In the genomic region with DNA sequence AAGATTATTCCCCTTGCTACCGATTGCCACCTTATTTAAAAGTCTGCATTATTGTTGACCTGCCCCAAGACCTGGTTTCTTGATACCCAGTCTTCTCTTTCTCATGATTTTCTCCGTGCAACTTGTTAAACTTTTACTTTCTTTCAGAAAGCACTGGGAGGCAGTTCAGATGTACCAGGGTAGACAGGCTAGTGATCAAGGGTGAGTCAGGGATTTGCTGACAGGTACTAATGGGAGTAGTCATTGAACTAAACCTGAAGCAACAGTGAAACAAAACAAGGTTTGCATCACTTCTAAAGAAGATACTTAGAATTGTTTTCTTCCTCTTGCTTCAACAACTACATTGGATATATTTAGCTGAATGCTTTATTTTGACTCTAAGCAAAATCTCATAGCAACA, we compare ENCODE assay signal across 19 cellular contexts.
A peak's percentile ranks its signal among the peaks of the same experiment; 100 is the strongest.
DNase-seq lines count a peak whose midpoint lies in the region; ATAC-seq, FAIRE-seq and TF ChIP-seq lines count a peak whose summit lies in the region.
"Had no signal": no experiment of that assay in that cellular context is flagged by ENCODE, and none has a peak within 500 bp of the region (broad histone marks: within the 10 kb centered on the region; RNA-seq: fewer than 3 reads in every experiment).

No MANE protein-coding gene starts in this region.

- no peak overlapping the region for H2BK20ac ChIP-seq in IMR-90 (ENCODE audit: low read depth, low read length)

- peak; percentile 48 for DNase-seq in ELR (ENCODE audit: low read depth)
- DNase-seq in IMR-90 = peak; percentile 45
- DNase-seq in astrocyte of the spinal cord (ENCODE audit: low read depth, low spot score) = peak; percentile 29
- no peak for DNase-seq in keratinocyte (ENCODE audit: low read depth, low spot score)
- no peak for DNase-seq in stimulated activated naive CD4-positive, alpha-beta T cell (lab: John Stamatoyannopoulos, UW)
- no peak for DNase-seq in NCI-H1092 (lab: John Stamatoyannopoulos, UW)
- no peak for DNase-seq in UCSD-AML1 (lab: John Stamatoyannopoulos, UW; ENCODE audit: unreplicated experiment)
- DNase-seq: adrenal gland; BE2C; cortex of kidney; left ventricle myocardium superior; MV-4-11; NCI-H774; RPMI8226; stimulated activated CD4-positive, alpha-beta T cell treated with anti-CD3 and anti-CD28 coated beads, Interleukin-2, amount 100 ng/mL, for 48 hours; T-cell; testis had no signal

- dilution Hi-C loops in IMR-90 (cut with HindIII; ENCODE audit: low sequenced_read_pairs, unreplicated experiment) = no loop called here
- dilution Hi-C loops in keratinocyte (cut with MboI; ENCODE audit: extremely low pct_ligation_motif_present, low sequenced_read_pairs) = no loop called here

- TF ChIP-seq RAD21 in IMR-90 (IDR thresholded peaks at IDR 0.05; ENCODE audit: low read length) = no peak

- H3K4ac ChIP-seq in IMR-90 (ENCODE audit: low read depth, low read length) = no peak overlapping the region

- no peak overlapping the region for H2AFZ ChIP-seq in IMR-90 (replicated peaks; ENCODE audit: low read length, poor library complexity)
- H2AFZ ChIP-seq in keratinocyte (ENCODE audit: control insufficient read depth, low read length) = no peak overlapping the region

- H3K18ac ChIP-seq in IMR-90 (ENCODE audit: low read depth, low read length) = no peak overlapping the region

- in situ Hi-C loops in IMR-90 (cut with MboI; ENCODE audit: low sequenced_read_pairs) (no loop called here), astrocyte of the spinal cord (cut with HindIII; ENCODE audit: low sequenced_read_pairs) (no loop called here)

- H4K20me1 ChIP-seq in IMR-90 (ENCODE audit: insufficient read depth, low read length) = no peaks in the 10 kb centered on the region
- H4K20me1 ChIP-seq in keratinocyte (ENCODE audit: control insufficient read depth, extremely low read depth, insufficient read depth, low read length) = no peaks in the 10 kb centered on the region

- no peaks in the 10 kb centered on the region for H3K79me2 ChIP-seq in keratinocyte (ENCODE audit: control insufficient read depth, insufficient read depth, low read length)

- peaks cover 4% of the 10 kb centered on the region; the same call in 1 of the 2 replicates for H3K4me1 ChIP-seq in IMR-90 (ENCODE audit: control insufficient read depth, insufficient read depth, low read length)
- H3K4me1 ChIP-seq in keratinocyte (ENCODE audit: control insufficient read depth, extremely low read depth, insufficient read depth, low read length) = peaks cover 26% of the 10 kb centered on the region
- H3K4me1 ChIP-seq: adrenal gland, BE2C, testis had no signal

- 100% methylated on average over 1 of the region's 2 CpGs; no CpG with 5 or more reads in 1 of the 2 experiments for WGBS in IMR-90 (ENCODE audit: extremely low coverage in 2 of 2, insufficient read length in 1 of 2), 2 experiments

- H2AK5ac ChIP-seq in IMR-90 (ENCODE audit: low read depth, low read length) = no peak overlapping the region

- TF ChIP-seq POLR2A in IMR-90 (IDR thresholded peaks at IDR 0.05; ENCODE audit: low read depth, low read length) = no peak

- H4K91ac ChIP-seq in IMR-90 (ENCODE audit: insufficient read depth, low read depth, low read length) = no peak overlapping the region

- H3K4me3 ChIP-seq in IMR-90 (ENCODE audit: insufficient read depth, low read depth, low read length) = no peak overlapping the region
- H3K4me3 ChIP-seq in astrocyte of the spinal cord (ENCODE audit: low read depth, low read length) = no peak overlapping the region
- no peak overlapping the region for H3K4me3 ChIP-seq in keratinocyte (ENCODE audit: control insufficient read depth in 2 of 3, extremely low read depth in 1 of 3, insufficient read depth in 2 of 3, low read depth in 1 of 3, low read length in 3 of 3)
- H3K4me3 ChIP-seq: adrenal gland, testis had no signal

- no peak overlapping the region for H3K23ac ChIP-seq in IMR-90 (ENCODE audit: low read depth, low read length)

- no peaks in the 10 kb centered on the region for H3K79me1 ChIP-seq in IMR-90 (ENCODE audit: low read depth in 1 of 2, low read length in 2 of 2)

- no peak overlapping the region for H4K8ac ChIP-seq in IMR-90 (ENCODE audit: low read depth in 2 of 2, low read length in 2 of 2)

- POLR2A ChIA-PET in IMR-90 (lab: Charles Lee; ENCODE audit: unreplicated experiment) = no interaction called here

- no peaks in the 10 kb centered on the region for H3K9me3 ChIP-seq in IMR-90 (ENCODE audit: control insufficient read depth, insufficient read depth, low read length)
- no peaks in the 10 kb centered on the region for H3K9me3 ChIP-seq in keratinocyte (ENCODE audit: control insufficient read depth, low read depth, low read length)
- H3K9me3 ChIP-seq: adrenal gland, BE2C, testis had no signal

- no TSS peak for BruUV-seq in IMR-90 (replicated peaks; lab: Mats Ljungman, UMichigan)

- no peak overlapping the region for H3K14ac ChIP-seq in IMR-90 (replicated peaks; ENCODE audit: low read depth, low read length)

- H3K27ac ChIP-seq in IMR-90 (ENCODE audit: insufficient read depth, low read length) (no peak overlapping the region), keratinocyte (ENCODE audit: control insufficient read depth, insufficient read depth, low read length) (peak overlapping the region; percentile 25)
- H3K27ac ChIP-seq: adrenal gland, testis had no signal

- H3K9me1 ChIP-seq in IMR-90 (ENCODE audit: insufficient read depth, low read length) (no peaks in the 10 kb centered on the region), keratinocyte (ENCODE audit: control insufficient read depth, extremely low read depth, insufficient read depth, low read length) (no peaks in the 10 kb centered on the region)

- H3K56ac ChIP-seq in IMR-90 (ENCODE audit: extremely low read depth, insufficient read depth, low read length) = no peak overlapping the region

- no peak overlapping the region for H2BK15ac ChIP-seq in IMR-90 (ENCODE audit: low read depth, low read length)

- CTCF ChIA-PET in IMR-90 (lab: Yijun Ruan, JAX) = no interaction called here

- no peak overlapping the region for H3K4me2 ChIP-seq in IMR-90 (ENCODE audit: low read depth, low read length)
- H3K4me2 ChIP-seq in keratinocyte (ENCODE audit: control insufficient read depth, extremely low read depth, insufficient read depth, low read depth, low read length) = peak overlapping the region; percentile 63

- H2BK120ac ChIP-seq in IMR-90 (ENCODE audit: low read depth, low read length) = no peak overlapping the region

- no peaks in the 10 kb centered on the region for H3K36me3 ChIP-seq in IMR-90 (ENCODE audit: control insufficient read depth, insufficient read depth, low read length)
- no peaks in the 10 kb centered on the region for H3K36me3 ChIP-seq in keratinocyte (ENCODE audit: control insufficient read depth in 2 of 2, extremely low read depth in 1 of 2, insufficient read depth in 2 of 2, low read length in 2 of 2)
- H3K36me3 ChIP-seq: adrenal gland, BE2C had no signal

- no peak overlapping the region for H4K5ac ChIP-seq in IMR-90 (ENCODE audit: low read depth, low read length)

- no peak for ATAC-seq in IMR-90 (ENCODE audit: low read depth)
- ATAC-seq: HCT116, left ventricle myocardium superior, T-cell had no signal

- H2BK5ac ChIP-seq in IMR-90 (ENCODE audit: low read depth, low read length, poor library complexity, severe bottlenecking) = no peak overlapping the region

- intact Hi-C loops in IMR-90 (cut with micrococcal nuclease) = no loop called here

- H2AK9ac ChIP-seq in IMR-90 (replicated peaks; ENCODE audit: low read depth, low read length, poor library complexity) = no peak overlapping the region

- FAIRE-seq in keratinocyte (lab: Jason Lieb, UNC) = peak; percentile 98
- FAIRE-seq: D721Med had no signal

- H3K27me3 ChIP-seq in IMR-90 (ENCODE audit: control insufficient read depth, insufficient read depth, low read length) (no peaks in the 10 kb centered on the region), keratinocyte (ENCODE audit: control insufficient read depth, extremely low read depth, insufficient read depth, low read length) (no peaks in the 10 kb centered on the region)
- H3K27me3 ChIP-seq: adrenal gland, BE2C, testis had no signal

- H3K9ac ChIP-seq in IMR-90 (ENCODE audit: low read depth, low read length) = no peak overlapping the region
- no peak overlapping the region for H3K9ac ChIP-seq in keratinocyte (ENCODE audit: control insufficient read depth, extremely low read depth, insufficient read depth, low read length)

- TF ChIP-seq CTCF in IMR-90 (conservative IDR thresholded peaks at IDR 0.05; ENCODE audit: low read depth, low read length) = no peak
- TF ChIP-seq CTCF in astrocyte of the spinal cord (IDR thresholded peaks at IDR 0.05; ENCODE audit: low read depth, low read length) = no peak
- no peak for TF ChIP-seq CTCF in keratinocyte (optimal IDR thresholded peaks at IDR 0.05 in 1 of 3, IDR thresholded peaks at IDR 0.05 in 1 of 3, conservative IDR thresholded peaks at IDR 0.05 in 1 of 3; ENCODE audit: extremely low read depth in 1 of 3, insufficient read depth in 2 of 3, low read length in 3 of 3)

TF ChIP-seq in IMR-90, 13 proteins besides CTCF, POLR2A, EP300 and RAD21:
- TF ChIP-seq RFX5 (IDR thresholded peaks at IDR 0.05; ENCODE audit: low read depth, low read length) (no peak), BHLHE40 (IDR thresholded peaks at IDR 0.05; ENCODE audit: low read depth, low read length) (no peak), CHD1 (IDR thresholded peaks at IDR 0.05; ENCODE audit: low read depth, low read length) (no peak), MAFK (IDR thresholded peaks at IDR 0.05; ENCODE audit: low read depth, low read length) (no peak; the same call in 1 of the 2 replicates), RCOR1 (IDR thresholded peaks at IDR 0.05; ENCODE audit: insufficient replicate concordance, low read length) (no peak)
- TF ChIP-seq, protein P1, sequence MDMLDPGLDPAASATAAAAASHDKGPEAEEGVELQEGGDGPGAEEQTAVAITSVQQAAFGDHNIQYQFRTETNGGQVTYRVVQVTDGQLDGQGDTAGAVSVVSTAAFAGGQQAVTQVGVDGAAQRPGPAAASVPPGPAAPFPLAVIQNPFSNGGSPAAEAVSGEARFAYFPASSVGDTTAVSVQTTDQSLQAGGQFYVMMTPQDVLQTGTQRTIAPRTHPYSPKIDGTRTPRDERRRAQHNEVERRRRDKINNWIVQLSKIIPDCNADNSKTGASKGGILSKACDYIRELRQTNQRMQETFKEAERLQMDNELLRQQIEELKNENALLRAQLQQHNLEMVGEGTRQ (IDR thresholded peaks at IDR 0.05; ENCODE audit: low read depth, low read length) = no peak

Comparison
In these comparisons a context has a peak if more than half of its experiments do, and no peak if none do; other contexts are left out.
1. DNase-seq: peak in ELR (single experiment), IMR-90 (single experiment) and astrocyte of the spinal cord (single experiment); none in keratinocyte (single experiment), stimulated activated naive CD4-positive, alpha-beta T cell (0 of 6), NCI-H1092 (single experiment) and UCSD-AML1 (single experiment).